1 cellular context compared by ENCODE assay signal in genomic region chr1:50526431-50526830, GRCh38.
TF ChIP-seq lines count a peak whose summit lies in the region.

No MANE protein-coding gene starts in this region.

TF ChIP-seq in HepG2, 621 proteins besides CTCF, POLR2A, EP300 and RAD21 (continued from another document):
- TF ChIP-seq HBP1 (CRISPR knock-in tag; IDR thresholded peaks at IDR 0.05; ENCODE audit: low read depth): no peak
